In the genomic region with DNA sequence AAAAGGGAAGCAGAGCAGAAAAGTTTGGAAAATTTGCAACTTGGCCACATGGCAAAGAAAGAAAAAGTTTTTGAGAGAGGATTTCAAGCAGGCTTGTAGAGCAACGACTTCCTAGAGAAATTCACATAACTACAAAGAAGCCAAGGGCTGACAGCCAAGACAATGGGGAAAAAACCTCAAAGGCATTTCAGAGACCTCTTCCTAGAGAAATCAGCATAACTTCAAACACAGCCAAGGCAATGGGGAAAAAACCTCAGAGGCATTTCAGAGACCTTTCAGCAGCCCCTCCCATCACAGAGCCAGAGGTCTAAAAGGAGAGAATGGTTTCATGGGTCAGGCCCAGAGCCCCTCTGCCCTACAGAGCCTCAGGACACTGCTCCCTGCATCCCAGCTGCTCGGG, we compare ENCODE assay signal across 19 cellular contexts.
"Had no signal": no experiment of that assay in that cellular context is flagged by ENCODE, and none has a peak within 500 bp of the region (broad histone marks: within the 10 kb centered on the region; RNA-seq: fewer than 3 reads in every experiment).

No MANE protein-coding gene starts in this region.

- DNase-seq: activated CD4-positive, alpha-beta T cell treated with anti-CD3 and anti-CD28 coated beads for 1 hour; activated CD4-positive, alpha-beta T cell treated with anti-CD3 and anti-CD28 coated beads, Interleukin-2, amount 50 U/mL, for 4 hours; activated naive CD4-positive, alpha-beta T cell treated with Interleukin-2 at 50 U/mL for 16 hours; activated T-cell treated with anti-CD3 and anti-CD28 coated beads for 4 hours; heart right ventricle; kidney glomerular epithelial cell; left ventricle myocardium inferior; mammary epithelial cell; stimulated activated naive CD8-positive, alpha-beta T cell treated with anti-CD3 and anti-CD28 coated beads, Interleukin-15, Interleukin-2, amounts not matched to agents 100 U/mL and 50 U/mL, for 24 hours; substantia nigra; T1000 had no signal

- H3K27ac ChIP-seq: ascending aorta, cardiac muscle cell, gastroesophageal sphincter, heart right ventricle, left ventricle myocardium inferior, skin epidermis, tibial nerve had no signal

- H3K4me3 ChIP-seq: ascending aorta, cardiac muscle cell, gastroesophageal sphincter, heart right ventricle, left ventricle myocardium inferior, skin epidermis, tibial nerve had no signal

- H3K27me3 Mint-ChIP-seq: progenitor cell of endocrine pancreas had no signal

- H3K9me3 ChIP-seq: ascending aorta, gastroesophageal sphincter had no signal

- H3K27me3 ChIP-seq: ascending aorta, cardiac muscle cell, gastroesophageal sphincter, heart right ventricle, tibial nerve had no signal

- ATAC-seq: gastroesophageal sphincter; stimulated activated naive CD8-positive, alpha-beta T cell treated with anti-CD3 and anti-CD28 coated beads, Interleukin-15, Interleukin-2, amounts not matched to agents 100 U/mL and 50 U/mL, for 24 hours had no signal

- FAIRE-seq: urothelium cell line had no signal

- H3K27ac Mint-ChIP-seq: activated T-helper 1 cell treated with anti-CD3 and anti-CD28 coated beads, Interleukin-12 subunit alpha, Interleukin-12 subunit beta, Interleukin-2, Interleukin-4 antibody, amounts not matched to agents 30 ng/mL and 10 ng/mL and 1 ng/mL, durations not matched to agents 14 hours and 24 hours and 36 hours; progenitor cell of endocrine pancreas had no signal

- H3K4me1 ChIP-seq: ascending aorta had no signal

- H3K4me3 Mint-ChIP-seq: activated T-helper 1 cell treated with anti-CD3 and anti-CD28 coated beads, Interleukin-12 subunit alpha, Interleukin-12 subunit beta, Interleukin-2, Interleukin-4 antibody, amounts not matched to agents 30 ng/mL and 10 ng/mL and 1 ng/mL, durations not matched to agents 14 hours and 24 hours and 36 hours had no signal
